8 cellular contexts compared by ENCODE assay signal in the genomic region with DNA sequence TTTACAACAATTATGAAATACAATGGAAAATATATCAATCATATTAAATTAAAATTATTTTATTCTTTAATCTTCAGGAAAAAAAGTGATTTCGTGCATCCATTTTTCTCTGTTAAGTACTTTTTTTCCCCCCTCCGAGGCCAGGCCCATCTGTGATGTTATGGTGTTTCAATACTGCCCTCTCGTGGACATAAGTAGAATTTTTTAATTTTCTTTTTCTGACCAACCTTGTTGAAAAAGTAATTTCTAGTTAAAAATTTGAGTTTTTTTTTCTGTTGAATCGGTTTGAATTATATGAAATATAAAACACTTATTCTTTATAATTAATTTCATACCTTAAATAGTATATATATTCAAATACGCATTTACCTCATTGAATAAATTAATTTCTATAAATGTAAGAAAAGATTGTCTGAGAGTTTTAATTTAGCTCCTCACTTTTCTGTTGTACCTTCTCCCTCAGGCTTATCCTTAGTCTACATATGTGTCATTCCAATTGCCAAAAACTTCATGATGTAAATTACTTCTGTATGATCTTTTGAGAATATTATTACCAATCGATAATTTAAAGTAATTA.
DNase-seq lines count a peak whose midpoint lies in the region; ATAC-seq and TF ChIP-seq lines count a peak whose summit lies in the region.

No MANE protein-coding gene starts in this region.

- H3K36me3 Mint-ChIP-seq in stimulated activated naive B cell treated with anti-CD40 and anti-IgM and Interleukin-4, amounts not matched to agents 10 μg/mL and 1 μg/mL and 100 μg/mL, for 72 hours = no peaks in the 10 kb centered on the region

- 0 out of 2 replicates have a peak, but pooled peaks have one; percentile 25 for TF ChIP-seq RAD21 in IMR-90 (IDR thresholded peaks at IDR 0.05; ENCODE audit: low read length)

- no peak overlapping the region for H2BK20ac ChIP-seq in IMR-90 (ENCODE audit: low read depth, low read length)

- no TSS peak for BruUV-seq in IMR-90 (replicated peaks; lab: Mats Ljungman, UMichigan)

- no peak overlapping the region for H3K23ac ChIP-seq in IMR-90 (ENCODE audit: low read depth, low read length)

- H4K20me1 ChIP-seq in IMR-90 (ENCODE audit: insufficient read depth, low read length) = no peaks in the 10 kb centered on the region

- no peak overlapping the region for H3K4me3 Mint-ChIP-seq in stimulated activated naive B cell treated with anti-CD40 and anti-IgM and Interleukin-4, amounts not matched to agents 10 μg/mL and 1 μg/mL and 100 μg/mL, for 72 hours

- H3K36me3 ChIP-seq in GM06990 (ENCODE audit: control insufficient read depth, insufficient read depth, low read length) (no peaks in the 10 kb centered on the region), IMR-90 (ENCODE audit: control insufficient read depth, insufficient read depth, low read length) (no peaks in the 10 kb centered on the region)

- H3K27me3 ChIP-seq in AG04450 (ENCODE audit: control insufficient read depth, insufficient read depth, low read length) (no peaks in the 10 kb centered on the region), GM06990 (replicated peaks; ENCODE audit: control insufficient read depth, insufficient read depth, low read length) (no peaks in the 10 kb centered on the region), IMR-90 (ENCODE audit: control insufficient read depth, insufficient read depth, low read length) (no peaks in the 10 kb centered on the region)

- H3K4me1 Mint-ChIP-seq in stimulated activated naive B cell treated with anti-CD40 and anti-IgM and Interleukin-4, amounts not matched to agents 10 μg/mL and 1 μg/mL and 100 μg/mL, for 72 hours = no peaks in the 10 kb centered on the region

- H3K9me3 Mint-ChIP-seq in stimulated activated naive B cell treated with anti-CD40 and anti-IgM and Interleukin-4, amounts not matched to agents 10 μg/mL and 1 μg/mL and 100 μg/mL, for 72 hours = peaks cover 1 to 7% of the 10 kb centered on the region in 2 donors

- peak; percentile 35 for TF ChIP-seq CTCF in AG04450 (IDR thresholded peaks at IDR 0.05; ENCODE audit: low read depth, low read length)
- peak; percentile 60 for TF ChIP-seq CTCF in GM06990 (IDR thresholded peaks at IDR 0.05; ENCODE audit: insufficient read depth, low read length, poor library complexity, severe bottlenecking)
- TF ChIP-seq CTCF in IMR-90 (conservative IDR thresholded peaks at IDR 0.05; ENCODE audit: low read depth, low read length) = peak; percentile 42
- peak; percentile 54 for TF ChIP-seq CTCF in fibroblast of the aortic adventitia (IDR thresholded peaks at IDR 0.05; ENCODE audit: insufficient read depth, low read length)

- H3K27ac ChIP-seq in AG04450 (ENCODE audit: low read depth, low read length) = no peak overlapping the region
- no peak overlapping the region for H3K27ac ChIP-seq in IMR-90 (ENCODE audit: insufficient read depth, low read length)

- no peak overlapping the region for H2BK15ac ChIP-seq in IMR-90 (ENCODE audit: low read depth, low read length)

- H3K4me2 ChIP-seq in IMR-90 (ENCODE audit: low read depth, low read length) = no peak overlapping the region

- CTCF ChIA-PET in AG04450 (lab: Charles Lee) = interaction anchor here (0.7 kb wide), 1 partner anchor 290 kb away, joined by 3 read pairs; no protein-coding TSS in a partner anchor
- CTCF ChIA-PET in IMR-90 (lab: Yijun Ruan, JAX) = no interaction called here

- POLR2A ChIA-PET in AG04450 (lab: Yijun Ruan, JAX) = no interaction called here
- POLR2A ChIA-PET in IMR-90 (lab: Charles Lee; ENCODE audit: unreplicated experiment) = no interaction called here

- dilution Hi-C loops in IMR-90 (cut with HindIII; ENCODE audit: low sequenced_read_pairs, unreplicated experiment) = no loop called here

- in situ Hi-C loops in IMR-90 (cut with MboI; ENCODE audit: low sequenced_read_pairs) = no loop called here

- no peak overlapping the region for H3K18ac ChIP-seq in IMR-90 (ENCODE audit: low read depth, low read length)

- H2AK5ac ChIP-seq in IMR-90 (ENCODE audit: low read depth, low read length) = no peak overlapping the region

- no peak overlapping the region for H3K56ac ChIP-seq in IMR-90 (ENCODE audit: extremely low read depth, insufficient read depth, low read length)

- no peaks in the 10 kb centered on the region for H3K27me3 Mint-ChIP-seq in stimulated activated naive B cell treated with anti-CD40 and anti-IgM and Interleukin-4, amounts not matched to agents 10 μg/mL and 1 μg/mL and 100 μg/mL, for 72 hours

- H4K8ac ChIP-seq in IMR-90 (ENCODE audit: low read depth in 2 of 2, low read length in 2 of 2) = no peak overlapping the region

- H2AFZ ChIP-seq in IMR-90 (replicated peaks; ENCODE audit: low read length, poor library complexity) = no peak overlapping the region

- no CpG with 5 or more reads among the region's 6 CpGs for WGBS in IMR-90 (ENCODE audit: extremely low coverage in 2 of 2, insufficient read length in 1 of 2), 2 experiments

- H3K9ac ChIP-seq in IMR-90 (ENCODE audit: low read depth, low read length) = no peak overlapping the region

- intact Hi-C loops in IMR-90 (cut with micrococcal nuclease) = no loop called here

- H2AK9ac ChIP-seq in IMR-90 (replicated peaks; ENCODE audit: low read depth, low read length, poor library complexity) = no peak overlapping the region

- no peak overlapping the region for H4K91ac ChIP-seq in IMR-90 (ENCODE audit: insufficient read depth, low read depth, low read length)

- DNase-seq in AG04450 (ENCODE audit: low read depth, low spot score) (no peak), GM06990 (ENCODE audit: extremely low read depth, insufficient read length) (no peak), IMR-90 (peak; percentile 6), SHP77 (lab: John Stamatoyannopoulos, UW) (peak; percentile 12 to 43), fibroblast of the aortic adventitia (ENCODE audit: low read depth) (peak; percentile 26)
- no peak for DNase-seq in stimulated activated naive B cell treated with anti-CD40 and anti-IgM and Interleukin-4, amounts not matched to agents 10 μg/mL and 1 μg/mL and 100 μg/mL, for 72 hours
- DNase-seq in NK-92 treated with Interleukin-12 subunit alpha and Interleukin-12 subunit beta, amount 100 ng/mL, for 24 hours (lab: John Stamatoyannopoulos, UW) = no peak
- DNase-seq in stimulated activated CD4-positive, alpha-beta T cell treated with anti-CD3 and anti-CD28 coated beads, Interleukin-4, amount 100 ng/mL, for 24 hours = no peak

- no peaks in the 10 kb centered on the region for H3K9me1 ChIP-seq in IMR-90 (ENCODE audit: insufficient read depth, low read length)

- peaks cover 2% of the 10 kb centered on the region; the same call in 1 of the 2 replicates for H3K9me3 ChIP-seq in AG04450 (ENCODE audit: control insufficient read depth, insufficient read depth, low read length)
- no peaks in the 10 kb centered on the region for H3K9me3 ChIP-seq in IMR-90 (ENCODE audit: control insufficient read depth, insufficient read depth, low read length)

- TF ChIP-seq POLR2A in IMR-90 (IDR thresholded peaks at IDR 0.05; ENCODE audit: low read depth, low read length) = no peak

- no peak overlapping the region for H4K5ac ChIP-seq in IMR-90 (ENCODE audit: low read depth, low read length)

- H2BK120ac ChIP-seq in IMR-90 (ENCODE audit: low read depth, low read length) = no peak overlapping the region

- H3K4me1 ChIP-seq in IMR-90 (ENCODE audit: control insufficient read depth, insufficient read depth, low read length) = no peaks in the 10 kb centered on the region

- no peak for ATAC-seq in IMR-90 (ENCODE audit: low read depth)
- ATAC-seq in stimulated activated naive B cell treated with anti-CD40 and anti-IgM and Interleukin-4, amounts not matched to agents 10 μg/mL and 1 μg/mL and 100 μg/mL, for 72 hours (replicated peaks) = peak; percentile 14 to 42

- H3K4me3 ChIP-seq in AG04450 (ENCODE audit: low read depth, low read length) (no peak overlapping the region), GM06990 (replicated peaks; ENCODE audit: low read depth, low read length) (no peak overlapping the region), IMR-90 (ENCODE audit: insufficient read depth, low read depth, low read length) (no peak overlapping the region), fibroblast of the aortic adventitia (ENCODE audit: low read depth, low read length) (no peak overlapping the region)

- no peak overlapping the region for H3K4ac ChIP-seq in IMR-90 (ENCODE audit: low read depth, low read length)

- H3K14ac ChIP-seq in IMR-90 (replicated peaks; ENCODE audit: low read depth, low read length) = no peak overlapping the region

- H3K27ac Mint-ChIP-seq in stimulated activated naive B cell treated with anti-CD40 and anti-IgM and Interleukin-4, amounts not matched to agents 10 μg/mL and 1 μg/mL and 100 μg/mL, for 72 hours = no peak overlapping the region

- no peak overlapping the region for H2BK5ac ChIP-seq in IMR-90 (ENCODE audit: low read depth, low read length, poor library complexity, severe bottlenecking)

- no peaks in the 10 kb centered on the region for H3K79me1 ChIP-seq in IMR-90 (ENCODE audit: low read depth in 1 of 2, low read length in 2 of 2)

TF ChIP-seq in IMR-90, 13 proteins besides CTCF, POLR2A, EP300 and RAD21:
- 0 out of 2 replicates have a peak, but pooled peaks have one; percentile 14 for TF ChIP-seq SMC3 (IDR thresholded peaks at IDR 0.05; ENCODE audit: low read depth, low read length)
- no peak for TF ChIP-seq BHLHE40 (IDR thresholded peaks at IDR 0.05; ENCODE audit: low read depth, low read length)

Comparison
In these comparisons a context has a peak if more than half of its experiments do, and no peak if none do; other contexts are left out.
1. DNase-seq: peak in IMR-90 (single experiment), SHP77 (2 of 2) and fibroblast of the aortic adventitia (single experiment); none in AG04450 (single experiment), GM06990 (single experiment), stimulated activated naive B cell treated with anti-CD40 and anti-IgM and Interleukin-4, amounts not matched to agents 10 μg/mL and 1 μg/mL and 100 μg/mL, for 72 hours (single experiment), NK-92 treated with Interleukin-12 subunit alpha and Interleukin-12 subunit beta, amount 100 ng/mL, for 24 hours (single experiment) and stimulated activated CD4-positive, alpha-beta T cell treated with anti-CD3 and anti-CD28 coated beads, Interleukin-4, amount 100 ng/mL, for 24 hours (single experiment).
2. Peak in every context shown above with its lines, with median percentiles within 50 percentile points of each other: CTCF ChIP-seq.